ENCODE assay signal across 8 cellular contexts in genomic region chr15:90901799-90902655, GRCh38. TPM values are rescaled to one million over a fixed set of nuclear protein-coding genes. Genes with fewer than 3 reads are reported as not detected.
A peak's percentile ranks its signal among the peaks of the same experiment; 100 is the strongest.
DNase-seq lines count a peak whose midpoint lies in the region; ATAC-seq and TF ChIP-seq lines count a peak whose summit lies in the region.

No MANE protein-coding gene starts in this region.

- ATAC-seq in GM19463 (IDR thresholded peaks at IDR 0.05; ENCODE audit: unreplicated experiment) = peak; percentile 65

- H3K27me3 ChIP-seq in HL-60 (ENCODE audit: insufficient read depth, poor library complexity, severe bottlenecking) = no peaks in the 10 kb centered on the region
- peaks cover 18% of the 10 kb centered on the region for H3K27me3 ChIP-seq in NT2/D1 (ENCODE audit: insufficient read depth, insufficient read length)
- no peaks in the 10 kb centered on the region for H3K27me3 ChIP-seq in mucosa of stomach (ENCODE audit: control insufficient read depth, insufficient read depth, low read length)

- TF ChIP-seq CTCF in Calu3 (IDR thresholded peaks at IDR 0.05; ENCODE audit: unreplicated experiment) (peak; percentile 80), HL-60 (IDR thresholded peaks at IDR 0.05; ENCODE audit: insufficient read depth, low read length) (peak; percentile 66), epithelial cell of proximal tubule (conservative IDR thresholded peaks at IDR 0.05; ENCODE audit: low read depth, low read length) (peak; percentile 80)

- H3K4me3 ChIP-seq in HL-60 (replicated peaks; ENCODE audit: insufficient read depth, low read length) (peak overlapping the region; percentile 51), NT2/D1 (ENCODE audit: insufficient read length, low read depth) (peak overlapping the region; percentile 72), epithelial cell of proximal tubule (ENCODE audit: low read depth, low read length) (peak overlapping the region; percentile 80), mucosa of stomach (ENCODE audit: low read length) (peak overlapping the region; percentile 85)

- H3K9me3 ChIP-seq in NT2/D1 (ENCODE audit: insufficient read depth, low read length) (no peaks in the 10 kb centered on the region), mucosa of stomach (ENCODE audit: control insufficient read depth, low read length) (no peaks in the 10 kb centered on the region)

- H3K9ac ChIP-seq in NT2/D1 (ENCODE audit: insufficient read length, low read depth) (peak overlapping the region; percentile 85), mucosa of stomach (ENCODE audit: low read length) (peak overlapping the region; percentile 84)

- peak; percentile 85 for DNase-seq in Calu3
- DNase-seq in HL-60 (ENCODE audit: low read depth in 1 of 2, low spot score in 1 of 2) = peak; percentile 72 to 84
- DNase-seq in NT2/D1 (ENCODE audit: low read depth, low spot score) = peak; percentile 58
- DNase-seq in activated T-cell treated with anti-CD3 and anti-CD28 coated beads for 4 hours = peak; percentile 45
- peak; percentile 25 for DNase-seq in epithelial cell of proximal tubule (ENCODE audit: low read depth)
- peak; percentile 80 for DNase-seq in stimulated activated CD8-positive, alpha-beta memory T cell treated with anti-CD3 and anti-CD28 coated beads, Interleukin-4, amount 100 ng/mL, for 48 hours

- peak overlapping the region; percentile 86 for H3K27ac ChIP-seq in HL-60 (replicated peaks)

- intact Hi-C loops in Calu3 (cut with micrococcal nuclease; ENCODE audit: unreplicated experiment) = no loop called here

- H3K4me1 Mint-ChIP-seq in Calu3 (ENCODE audit: low read depth, unreplicated experiment) = peaks cover 10% of the 10 kb centered on the region

- H3K9me3 Mint-ChIP-seq in Calu3 (ENCODE audit: low read depth, unreplicated experiment) = no peaks in the 10 kb centered on the region

- peak overlapping the region; percentile 65 for H3K27ac Mint-ChIP-seq in Calu3 (ENCODE audit: unreplicated experiment)

- H3K27me3 Mint-ChIP-seq in Calu3 (ENCODE audit: unreplicated experiment) = peaks cover 16% of the 10 kb centered on the region

- H3K36me3 ChIP-seq in NT2/D1 (ENCODE audit: insufficient read depth, insufficient read length, low read length) (peaks cover 18% of the 10 kb centered on the region), mucosa of stomach (ENCODE audit: control insufficient read depth, insufficient read depth, low read length) (peaks cover 21% of the 10 kb centered on the region)

- H3K36me3 Mint-ChIP-seq in Calu3 (ENCODE audit: insufficient read depth, unreplicated experiment) = peaks cover 13% of the 10 kb centered on the region

- BruUV-seq in Calu3 (replicated peaks; lab: Mats Ljungman, UMichigan) = no TSS peak

- H3K4me1 ChIP-seq in NT2/D1 (ENCODE audit: insufficient read depth, insufficient read length) (peaks cover 6% of the 10 kb centered on the region), mucosa of stomach (ENCODE audit: control insufficient read depth, insufficient read depth, low read length) (peaks cover 18% of the 10 kb centered on the region)

- H3K4me3 Mint-ChIP-seq in Calu3 (ENCODE audit: low read depth, unreplicated experiment) = peak overlapping the region; percentile 91

- CTCF ChIA-PET in Calu3 (lab: Charles Lee) = interaction anchor here (0.7 to 2.4 kb wide), 4 partner anchors 29 to 185 kb away, joined by 3 to 17 read pairs (median 6); partner anchors contain the start of genes BLM, HDDC3 and UNC45A

RNA-seq across cellular contexts. Expression of gene MAN2A2, which starts 1.1 kb away (rescaled TPM):
- total RNA-seq in Calu3 (2022) = 56.1 and 58.5 TPM in 2 replicates
- 19.8 and 25.3 TPM in 2 replicates for total RNA-seq in epithelial cell of proximal tubule

RNA-seq across cellular contexts. Expression of gene FES, which starts 17.7 kb away (rescaled TPM):
- 1.6 and 1.7 TPM in 2 replicates for total RNA-seq in Calu3 (2022)
- total RNA-seq in epithelial cell of proximal tubule = 24.6 and 24.7 TPM in 2 replicates

RNA-seq across cellular contexts. Expression of gene HDDC3, which starts 30.3 kb away (rescaled TPM):
- total RNA-seq in Calu3 (2022) (25.1 and 26.7 TPM in 2 replicates), epithelial cell of proximal tubule (21.8 and 28.5 TPM in 2 replicates)

RNA-seq across cellular contexts. Expression of gene UNC45A, which starts 33.1 kb away (rescaled TPM):
- total RNA-seq in Calu3 (2022) (66.5 and 66.7 TPM in 2 replicates), epithelial cell of proximal tubule (30.8 and 49.5 TPM in 2 replicates)

RNA-seq across cellular contexts. Expression of gene FURIN, which starts 33.6 kb away (rescaled TPM):
- total RNA-seq in Calu3 (2022) (61.7 and 76.6 TPM in 2 replicates), epithelial cell of proximal tubule (91.0 and 104 TPM in 2 replicates)

Comparison
In these comparisons a context has a peak if more than half of its experiments do, and no peak if none do; other contexts are left out.
1. Peak in every context shown above with its lines: DNase-seq, ATAC-seq, H3K4me3 ChIP-seq and H3K27ac ChIP-seq.
2. DNase-seq: peak in every context shown above with its lines; median percentile 85 in Calu3; 80 in stimulated activated CD8-positive, alpha-beta memory T cell treated with anti-CD3 and anti-CD28 coated beads, Interleukin-4, amount 100 ng/mL, for 48 hours; 78 in HL-60; 58 in NT2/D1; 45 in activated T-cell treated with anti-CD3 and anti-CD28 coated beads for 4 hours; 25 in epithelial cell of proximal tubule.